Comparison of ENCODE assay signal across 15 cellular contexts in genomic region chr15:57321485-57321884, GRCh38. TPM values are rescaled to one million over a fixed set of nuclear protein-coding genes. Genes with fewer than 3 reads are reported as not detected.
"Had no signal": no experiment of that assay in that cellular context is flagged by ENCODE, and none has a peak within 500 bp of the region (broad histone marks: within the 10 kb centered on the region; RNA-seq: fewer than 3 reads in every experiment).

No MANE protein-coding gene starts in this region.

- H3K36me3 Mint-ChIP-seq: activated naive CD4-positive, alpha-beta T cell treated with anti-CD3 and anti-CD28 coated beads, Interleukin-2, amount 50 U/mL, for 24 hours; naive thymus-derived CD8-positive, alpha-beta T cell had no signal

- ATAC-seq: activated CD8-positive, alpha-beta T cell treated with anti-CD3 and anti-CD28 coated beads, Interleukin-2, amount 10 ng/mL, durations not matched to agents 7 days and 5 days; naive thymus-derived CD8-positive, alpha-beta T cell had no signal

- H3K4me3 ChIP-seq: ascending aorta, thyroid gland had no signal

- H3K4me3 Mint-ChIP-seq: activated CD8-positive, alpha-beta T cell treated with anti-CD3 and anti-CD28 coated beads, Interleukin-2, amount 10 ng/mL, durations not matched to agents 7 days and 5 days; activated naive CD4-positive, alpha-beta T cell treated with anti-CD3 and anti-CD28 coated beads, Interleukin-2, amount 50 U/mL, for 24 hours; naive thymus-derived CD8-positive, alpha-beta T cell had no signal

- H3K27ac ChIP-seq: neutrophil, thyroid gland had no signal

- H3K36me3 ChIP-seq: ascending aorta, neutrophil, thyroid gland had no signal

- H3K27me3 ChIP-seq: ascending aorta, neutrophil, thyroid gland had no signal

- H3K9me3 ChIP-seq: ascending aorta, neutrophil, thyroid gland had no signal

- DNase-seq: activated CD4-positive, alpha-beta T cell treated with anti-CD3 and anti-CD28 coated beads for 48 hours; activated CD4-positive, CD25-positive, alpha-beta regulatory T cell; activated CD8-positive, alpha-beta T cell treated with anti-CD3 and anti-CD28 coated beads, Interleukin-2, amount 10 ng/mL, durations not matched to agents 7 days and 5 days; activated gamma-delta T cell; activated T-cell treated with anti-CD3 and anti-CD28 coated beads, Interleukin-2, amount 50 U/mL, for 48 hours; effector memory CD4-positive, alpha-beta T cell; naive thymus-derived CD8-positive, alpha-beta T cell; retina; stimulated activated naive CD4-positive, alpha-beta T cell; SW 1271; thyroid gland had no signal

- H3K9me3 Mint-ChIP-seq: activated naive CD4-positive, alpha-beta T cell treated with anti-CD3 and anti-CD28 coated beads, Interleukin-2, amount 50 U/mL, for 24 hours; naive thymus-derived CD8-positive, alpha-beta T cell had no signal

- H3K27me3 Mint-ChIP-seq: activated naive CD4-positive, alpha-beta T cell treated with anti-CD3 and anti-CD28 coated beads, Interleukin-2, amount 50 U/mL, for 24 hours had no signal

- H3K27ac Mint-ChIP-seq: activated CD8-positive, alpha-beta T cell treated with anti-CD3 and anti-CD28 coated beads, Interleukin-2, amount 10 ng/mL, durations not matched to agents 7 days and 5 days; activated naive CD4-positive, alpha-beta T cell treated with anti-CD3 and anti-CD28 coated beads, Interleukin-2, amount 50 U/mL, for 24 hours had no signal

RNA-seq across cellular contexts. Expression of gene CGNL1, which starts 54.8 kb away (rescaled TPM):
- total RNA-seq: activated CD8-positive, alpha-beta T cell treated with anti-CD3 and anti-CD28 coated beads, Interleukin-2, amount 10 ng/mL, durations not matched to agents 7 days and 5 days; naive thymus-derived CD8-positive, alpha-beta T cell; T-helper 2 cell treated with Interferon-gamma antibody and Interleukin-4, amounts not matched to agents 100 ng/mL and 5 ng/mL, for 36 hours had no signal
- polyA plus RNA-seq: naive thymus-derived CD8-positive, alpha-beta T cell had no signal
